ENCODE assay signal across 11 cellular contexts in genomic region chr7:102273749-102274712, GRCh38.
DNase-seq lines count a peak whose midpoint lies in the region; ATAC-seq lines count a peak whose summit lies in the region.
"Had no signal": no experiment of that assay in that cellular context is flagged by ENCODE, and none has a peak within 500 bp of the region (broad histone marks: within the 10 kb centered on the region; RNA-seq: fewer than 3 reads in every experiment).

No MANE protein-coding gene starts in this region.

- ATAC-seq in HG03520 (IDR thresholded peaks at IDR 0.05; ENCODE audit: unreplicated experiment), result no peak
- no peak for ATAC-seq in HG03439 (IDR thresholded peaks at IDR 0.05; ENCODE audit: unreplicated experiment)

- DNase-seq in DMS53 treated with DMSO at 0.1 percent for 48 hours (lab: John Stamatoyannopoulos, UW; ENCODE audit: unreplicated experiment), result peak; percentile 92
- peak; percentile 94 for DNase-seq in LoVo (ENCODE audit: low spot score)
- peak; percentile 78 for DNase-seq in amniotic epithelial cell (ENCODE audit: low read depth)
- DNase-seq in kidney tubule cell (ENCODE audit: low spot score), result peak; percentile 82
- no peak for DNase-seq in NCI-H187 (lab: John Stamatoyannopoulos, UW)
- DNase-seq in epidermal melanocyte (ENCODE audit: insufficient read length, low spot score), result no peak
- DNase-seq: head of caudate nucleus; NCI-H2107; stimulated activated naive CD4-positive, alpha-beta T cell had no signal

Comparison
In these comparisons a context has a peak if more than half of its experiments do, and no peak if none do; other contexts are left out.
1. DNase-seq: peak in DMS53 treated with DMSO at 0.1 percent for 48 hours (single experiment), LoVo (single experiment), amniotic epithelial cell (single experiment) and kidney tubule cell (single experiment); none in NCI-H187 (0 of 2) and epidermal melanocyte (single experiment).